ENCODE assay signal across 7 cellular contexts in genomic region chr2:186164325-186164724, GRCh38.
"Had no signal": no experiment of that assay in that cellular context is flagged by ENCODE, and none has a peak within 500 bp of the region (broad histone marks: within the 10 kb centered on the region; RNA-seq: fewer than 3 reads in every experiment).

No MANE protein-coding gene starts in this region.

- FAIRE-seq: GM12878, GM12891, GM12892, GM18507, GM19239 had no signal

- H3K4me3 ChIP-seq: GM12878 had no signal

- ATAC-seq: GM12878 had no signal

- DNase-seq: GDM1, GF-D8 had no signal
